ENCODE assay signal across 8 cellular contexts in the genomic region with DNA sequence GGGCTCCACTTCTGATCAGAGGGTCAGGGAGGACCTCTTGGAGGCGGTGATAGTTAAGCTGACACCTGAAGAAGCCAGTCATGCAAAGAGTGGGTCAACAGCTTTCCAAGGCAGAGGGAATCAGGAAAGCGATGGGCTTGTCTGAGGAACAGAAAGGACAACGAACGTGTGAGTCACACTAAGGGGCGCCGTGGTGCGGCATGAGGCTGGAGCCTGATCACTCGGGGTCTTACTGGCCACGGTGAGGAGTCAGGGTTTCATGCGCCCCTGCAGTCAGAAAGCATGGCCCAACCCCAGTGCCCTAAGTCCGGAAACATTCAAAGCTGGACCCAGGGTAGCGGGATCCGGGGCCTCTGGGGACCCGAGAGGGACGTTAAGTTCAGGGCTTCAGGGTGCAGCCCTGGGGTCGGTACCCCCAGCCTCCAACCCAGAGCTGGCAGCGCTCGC. TPM values are rescaled to one million over a fixed set of nuclear protein-coding genes. Genes with fewer than 3 reads are reported as not detected.
A peak's percentile ranks its signal among the peaks of the same experiment; 100 is the strongest.
DNase-seq lines count a peak whose midpoint lies in the region; ATAC-seq and TF ChIP-seq lines count a peak whose summit lies in the region.

No MANE protein-coding gene starts in this region.

- TF ChIP-seq CTCF in ascending aorta (IDR thresholded peaks at IDR 0.05): no peak

- ATAC-seq in HG03280 (IDR thresholded peaks at IDR 0.05; ENCODE audit: unreplicated experiment): peak; percentile 17
- ATAC-seq in GM19328 (IDR thresholded peaks at IDR 0.05; ENCODE audit: unreplicated experiment): no peak

- DNase-seq in D341Med (ENCODE audit: low spot score) (peak; percentile 47), ascending aorta (ENCODE audit: low spot score in 2 of 2) (no peak), left kidney (ENCODE audit: low read depth, low spot score) (peak; percentile 61), NCI-H1694 (lab: John Stamatoyannopoulos, UW) (no peak)
- DNase-seq in stimulated activated CD4-positive, alpha-beta T cell treated with anti-CD3 and anti-CD28 coated beads, Interleukin-4, amount 100 ng/mL, for 4 hours: no peak

- H3K9me3 ChIP-seq in ascending aorta (no peaks in the 10 kb centered on the region), thymus (ENCODE audit: control insufficient read depth) (no peaks in the 10 kb centered on the region)

- H3K4me3 ChIP-seq in ascending aorta (peak overlapping the region; percentile 50 to 59), thymus (ENCODE audit: low read length) (peak overlapping the region; percentile 51)

- H3K4me1 ChIP-seq in ascending aorta: peaks cover 3% of the 10 kb centered on the region in 2 donors
- H3K4me1 ChIP-seq in thymus (ENCODE audit: control insufficient read depth, insufficient read depth, low read length): peaks cover 10% of the 10 kb centered on the region

- H3K27ac ChIP-seq in ascending aorta (no peak overlapping the region), thymus (ENCODE audit: low read depth) (no peak overlapping the region)

- intact Hi-C loops in ascending aorta (cut with DNase I): no loop called here

- no peaks in the 10 kb centered on the region for H3K36me3 ChIP-seq in ascending aorta
- H3K36me3 ChIP-seq in thymus (ENCODE audit: control insufficient read depth, insufficient read depth): no peaks in the 10 kb centered on the region

- 2% methylated on average over 18 of the region's 18 CpGs for WGBS in thymus

- H3K27me3 ChIP-seq in ascending aorta (peaks cover 5% of the 10 kb centered on the region), thymus (ENCODE audit: control insufficient read depth, insufficient read depth) (peaks cover 8% of the 10 kb centered on the region)

RNA-seq across cellular contexts. Expression of a gene that starts 50.5 kb away (rescaled TPM):
- total RNA-seq in ascending aorta: not detected
- 0.11 TPM for polyA plus RNA-seq in thymus

Comparison
In these comparisons a context has a peak if more than half of its experiments do, and no peak if none do; other contexts are left out.
1. DNase-seq: peak in D341Med (single experiment) and left kidney (single experiment); none in ascending aorta (0 of 2), NCI-H1694 (single experiment) and stimulated activated CD4-positive, alpha-beta T cell treated with anti-CD3 and anti-CD28 coated beads, Interleukin-4, amount 100 ng/mL, for 4 hours (0 of 2).